ENCODE assay signal across 13 cellular contexts in genomic region chr1:8003431-8004112, GRCh38. TPM values are rescaled to one million over a fixed set of nuclear protein-coding genes. Genes with fewer than 3 reads are reported as not detected.
DNase-seq lines count a peak whose midpoint lies in the region; ATAC-seq and TF ChIP-seq lines count a peak whose summit lies in the region.
"Had no signal": no experiment of that assay in that cellular context is flagged by ENCODE, and none has a peak within 500 bp of the region (broad histone marks: within the 10 kb centered on the region; RNA-seq: fewer than 3 reads in every experiment).

No MANE protein-coding gene starts in this region.

- H3K27ac Mint-ChIP-seq in CD4-positive, alpha-beta T cell: no peak overlapping the region
- H3K27ac Mint-ChIP-seq: activated CD4-positive, alpha-beta T cell treated with anti-CD3 and anti-CD28 coated beads, Interleukin-2, amount 10 ng/mL, durations not matched to agents 7 days and 5 days; immature natural killer cell had no signal

- peak overlapping the region; percentile 88 to 92 for H3K27ac ChIP-seq in breast epithelium
- H3K27ac ChIP-seq in CD4-positive, alpha-beta T cell (ENCODE audit: low read depth, low read length): no peak overlapping the region

- TF ChIP-seq POLR2A in breast epithelium (IDR thresholded peaks at IDR 0.05): no peak

- DNase-seq in LoVo (ENCODE audit: low spot score) (peak; percentile 60), breast epithelium (ENCODE audit: low spot score in 2 of 2) (no peak), left colon (no peak), superior temporal gyrus (ENCODE audit: extremely low spot score) (peak; percentile 51), SKM-1 (lab: John Stamatoyannopoulos, UW; ENCODE audit: unreplicated experiment) (no peak)
- no peak for DNase-seq in stimulated activated CD8-positive, alpha-beta memory T cell treated with anti-CD3 and anti-CD28 coated beads, Interleukin-4, amount 100 ng/mL, for 48 hours
- DNase-seq in CD4-positive, alpha-beta T cell: no peak
- DNase-seq: activated CD4-positive, alpha-beta T cell treated with anti-CD3 and anti-CD28 coated beads, Interleukin-2, amount 10 ng/mL, durations not matched to agents 7 days and 5 days; activated effector memory CD4-positive, alpha-beta T cell treated with Interleukin-2 at 50 U/mL for 16 hours; immature natural killer cell; NCI-H2081 treated with DMSO at 0.1 percent for 48 hours had no signal

- no peak for TF ChIP-seq CTCF in breast epithelium (IDR thresholded peaks at IDR 0.05)
- TF ChIP-seq CTCF in CD4-positive, alpha-beta T cell (IDR thresholded peaks at IDR 0.05): no peak

- H3K4me1 ChIP-seq in breast epithelium: peaks cover 8 to 15% of the 10 kb centered on the region in 2 donors

- H3K4me3 ChIP-seq in breast epithelium: peak overlapping the region in 1 of 3 donors; percentile 29
- H3K4me3 ChIP-seq: cardiac muscle cell had no signal

- no peaks in the 10 kb centered on the region for H3K36me3 ChIP-seq in breast epithelium
- H3K36me3 ChIP-seq: cardiac muscle cell had no signal

- POLR2A ChIA-PET in CD4-positive, alpha-beta T cell (lab: Charles Lee): no interaction called here

- H3K27me3 Mint-ChIP-seq in CD4-positive, alpha-beta T cell: no peaks in the 10 kb centered on the region
- H3K27me3 Mint-ChIP-seq: activated CD4-positive, alpha-beta T cell treated with anti-CD3 and anti-CD28 coated beads, Interleukin-2, amount 10 ng/mL, durations not matched to agents 7 days and 5 days had no signal

- H3K27me3 ChIP-seq in breast epithelium: no peaks in the 10 kb centered on the region
- no peaks in the 10 kb centered on the region for H3K27me3 ChIP-seq in CD4-positive, alpha-beta T cell (ENCODE audit: control insufficient read depth, insufficient read depth, low read length)
- H3K27me3 ChIP-seq: cardiac muscle cell had no signal

- no peak overlapping the region for H3K4me3 Mint-ChIP-seq in CD4-positive, alpha-beta T cell
- H3K4me3 Mint-ChIP-seq: activated CD4-positive, alpha-beta T cell treated with anti-CD3 and anti-CD28 coated beads, Interleukin-2, amount 10 ng/mL, durations not matched to agents 7 days and 5 days; immature natural killer cell; nephron had no signal

- no peaks in the 10 kb centered on the region for H3K9me3 ChIP-seq in breast epithelium
- no peaks in the 10 kb centered on the region for H3K9me3 ChIP-seq in CD4-positive, alpha-beta T cell (ENCODE audit: control insufficient read depth, low read length)

- CTCF ChIA-PET in CD4-positive, alpha-beta T cell (lab: Charles Lee): no interaction called here

- intact Hi-C loops in breast epithelium (cut with DNase I; ENCODE audit: low total_unique reads) (no loop called here), left colon (cut with DNase I, micrococcal nuclease) (no loop called here)
- intact Hi-C loops in CD4-positive, alpha-beta T cell (cut with DNase I, micrococcal nuclease): no loop called here

- no peaks in the 10 kb centered on the region for H3K4me1 Mint-ChIP-seq in CD4-positive, alpha-beta T cell (ENCODE audit: low read depth)
- H3K4me1 Mint-ChIP-seq: activated CD4-positive, alpha-beta T cell treated with anti-CD3 and anti-CD28 coated beads, Interleukin-2, amount 10 ng/mL, durations not matched to agents 7 days and 5 days; immature natural killer cell had no signal

- peak; percentile 78 for ATAC-seq in left colon
- no peak for ATAC-seq in CD4-positive, alpha-beta T cell (ENCODE audit: poor library complexity)

- H3K36me3 Mint-ChIP-seq in CD4-positive, alpha-beta T cell (ENCODE audit: low read depth): peaks cover 17% of the 10 kb centered on the region

- H3K9me3 Mint-ChIP-seq in CD4-positive, alpha-beta T cell: no peaks in the 10 kb centered on the region
- H3K9me3 Mint-ChIP-seq: activated CD4-positive, alpha-beta T cell treated with anti-CD3 and anti-CD28 coated beads, Interleukin-2, amount 10 ng/mL, durations not matched to agents 7 days and 5 days; immature natural killer cell; nephron had no signal

RNA-seq across cellular contexts. Expression of gene ERRFI1, which starts 22.5 kb away (rescaled TPM):
- total RNA-seq in breast epithelium: 100 to 1,000 TPM; 207 to 550 (median 379) TPM
- total RNA-seq in left colon: 10 to 100 TPM; 37.2 to 57.8 TPM
- total RNA-seq in CD4-positive, alpha-beta T cell: 1 to 10 TPM; 3.6 TPM

RNA-seq across cellular contexts. Expression of gene PARK7, which starts 42.1 kb away (rescaled TPM):
- 100 to 1,000 TPM; 205 to 227 (median 213) TPM for total RNA-seq in breast epithelium
- 100 to 1,000 TPM; 167 to 171 TPM for total RNA-seq in left colon
- 10 to 100 TPM; 57.7 to 62.4 TPM for total RNA-seq in CD4-positive, alpha-beta T cell

Comparison
In these comparisons a context has a peak if more than half of its experiments do, and no peak if none do; other contexts are left out.
1. DNase-seq: peak in LoVo (single experiment) and superior temporal gyrus (single experiment); none in breast epithelium (0 of 2), left colon (0 of 2), stimulated activated CD8-positive, alpha-beta memory T cell treated with anti-CD3 and anti-CD28 coated beads, Interleukin-4, amount 100 ng/mL, for 48 hours (single experiment), CD4-positive, alpha-beta T cell (0 of 10) and SKM-1 (single experiment).
2. RNA of gene ERRFI1, which starts 22.5 kb away (total RNA-seq): 207 to 550 TPM in breast epithelium and 37.2 to 57.8 TPM in left colon; 3.6 TPM in CD4-positive, alpha-beta T cell; every median in the first group is over 4 times any median in the second.